8 cellular contexts compared by ENCODE assay signal in the genomic region with DNA sequence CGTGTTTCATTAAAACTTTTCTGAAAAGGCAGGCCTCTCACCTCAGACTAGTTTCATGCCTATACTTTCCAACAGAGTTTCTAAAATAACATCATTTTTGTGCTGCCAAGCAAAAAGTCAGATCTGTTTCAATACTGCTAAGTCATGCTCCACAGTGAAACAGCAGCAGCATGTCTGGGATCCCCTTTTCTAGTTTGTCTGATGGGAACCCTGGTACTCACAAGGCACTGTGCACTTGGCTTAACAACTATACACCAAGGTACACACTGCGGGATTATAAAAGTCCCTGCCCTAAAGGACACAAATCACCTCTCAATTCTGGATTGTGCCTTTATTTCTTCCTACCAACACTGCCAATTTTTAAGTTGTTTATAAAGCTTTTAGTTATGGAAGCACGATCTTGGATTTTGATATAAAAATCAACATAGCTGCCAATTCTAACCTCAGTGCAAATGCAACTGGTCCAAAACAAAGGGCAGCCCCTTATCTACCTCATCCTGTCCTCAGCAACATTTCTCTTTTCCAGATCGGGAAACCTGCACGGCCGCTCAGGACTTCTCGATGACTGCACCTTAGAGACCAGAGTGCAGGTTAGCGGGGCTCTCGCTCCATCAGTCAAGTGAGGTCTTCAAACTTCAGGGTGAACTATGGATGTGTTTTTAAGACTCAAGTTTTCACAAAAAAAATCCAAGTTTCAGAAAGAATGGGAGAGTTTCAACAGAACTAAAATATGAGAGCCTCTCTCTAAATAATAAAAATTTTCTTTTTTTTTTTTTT. TPM values are rescaled to one million over a fixed set of nuclear protein-coding genes. Genes with fewer than 3 reads are reported as not detected.
DNase-seq lines count a peak whose midpoint lies in the region; ATAC-seq, FAIRE-seq and TF ChIP-seq lines count a peak whose summit lies in the region.

No MANE protein-coding gene starts in this region.

- TF ChIP-seq POLR2A in HepG2 (IDR thresholded peaks at IDR 0.05; ENCODE audit: insufficient read depth in 1 of 2, low read depth in 2 of 2, low read length in 2 of 2) (no peak), uterus (IDR thresholded peaks at IDR 0.05) (no peak)

- no peak for ATAC-seq in Right ventricle myocardium superior (ENCODE audit: poor library complexity)
- no peak for ATAC-seq in HepG2

- no peak for TF ChIP-seq RAD21 in HepG2 (CRISPR knock-in tag; IDR thresholded peaks at IDR 0.05)

- DNase-seq in left ventricle myocardium inferior = no peak
- no peak for DNase-seq in Right ventricle myocardium superior
- no peak for DNase-seq in activated CD4-positive, alpha-beta memory T cell treated with anti-CD3 and anti-CD28 coated beads, Interleukin-2, amount 10 ng/mL, durations not matched to agents 7 days and 5 days
- DNase-seq in HepG2 (ENCODE audit: low spot score) = no peak
- no peak for DNase-seq in uterus
- no peak for DNase-seq in NCI-H1436 (lab: John Stamatoyannopoulos, UW)
- DNase-seq in NCI-H146 treated with DMSO at 0.1 percent for 48 hours (lab: John Stamatoyannopoulos, UW; ENCODE audit: unreplicated experiment) = no peak
- no peak for DNase-seq in hippocampal formation (lab: John Stamatoyannopoulos, UW)

- H3K9me3 ChIP-seq in left ventricle myocardium inferior (replicated peaks) (no peaks in the 10 kb centered on the region), HepG2 (ENCODE audit: low read length) (no peaks in the 10 kb centered on the region), uterus (no peaks in the 10 kb centered on the region)

- H3K27me3 ChIP-seq in left ventricle myocardium inferior (ENCODE audit: low read depth) (no peaks in the 10 kb centered on the region), HepG2 (ENCODE audit: control insufficient read depth in 1 of 2, insufficient read depth in 2 of 2, low read length in 2 of 2) (no peaks in the 10 kb centered on the region; a peak in 1 of 5 replicates), uterus (no peaks in the 10 kb centered on the region)

- TF ChIP-seq EP300 in HepG2 (IDR thresholded peaks at IDR 0.05; ENCODE audit: low read depth in 2 of 2, low read length in 2 of 2) = no peak
- no peak for TF ChIP-seq EP300 in HepG2 (CRISPR knock-in tag; IDR thresholded peaks at IDR 0.05; ENCODE audit: borderline replicate concordance)

- peaks cover 22% of the 10 kb centered on the region for H3K36me3 ChIP-seq in left ventricle myocardium inferior
- H3K36me3 ChIP-seq in HepG2 (replicated peaks in 1 of 2; ENCODE audit: control insufficient read depth in 1 of 2, insufficient read depth in 2 of 2, low read length in 2 of 2) = peaks cover 12 to 23% of the 10 kb centered on the region in 2 experiments
- no peaks in the 10 kb centered on the region for H3K36me3 ChIP-seq in uterus

- BruUV-seq in HepG2 (replicated peaks; lab: Mats Ljungman, UMichigan) = no TSS peak

- H4K20me1 ChIP-seq in HepG2 (ENCODE audit: insufficient read depth, low read length) = peaks cover 24% of the 10 kb centered on the region

- intact Hi-C loops in left ventricle myocardium inferior (cut with micrococcal nuclease) = no loop called here
- intact Hi-C loops in Right ventricle myocardium superior (cut with DNase I) = no loop called here
- intact Hi-C loops in HepG2 (cut with micrococcal nuclease; ENCODE audit: unreplicated experiment) = no loop called here
- intact Hi-C loops in uterus (cut with DNase I; ENCODE audit: low total_unique reads) = no loop called here

- CTCF ChIA-PET in activated CD4-positive, alpha-beta memory T cell treated with anti-CD3 and anti-CD28 coated beads, Interleukin-2, amount 10 ng/mL, durations not matched to agents 7 days and 5 days (lab: Charles Lee) = interaction anchor here (0.5 kb wide), 1 partner anchor 232 kb away, joined by 3 read pairs; no protein-coding TSS in a partner anchor
- CTCF ChIA-PET in HepG2 (lab: Yijun Ruan, JAX; ENCODE audit: low intra/inter-chr PET ratio, low total read pairs) = no interaction called here

- H3K4me3 Mint-ChIP-seq in activated CD4-positive, alpha-beta memory T cell treated with anti-CD3 and anti-CD28 coated beads, Interleukin-2, amount 10 ng/mL, durations not matched to agents 7 days and 5 days = peak overlapping the region; percentile 40

- FAIRE-seq in HepG2 (lab: Jason Lieb, UNC) = no peak

- H3K27ac ChIP-seq in left ventricle myocardium inferior (replicated peaks) (peak overlapping the region; percentile 100), HepG2 (ENCODE audit: extremely low read length, insufficient read depth, low read length) (peak overlapping the region; percentile 8), uterus (peak overlapping the region; percentile 98 to 100)

- H3K27ac Mint-ChIP-seq in activated CD4-positive, alpha-beta memory T cell treated with anti-CD3 and anti-CD28 coated beads, Interleukin-2, amount 10 ng/mL, durations not matched to agents 7 days and 5 days = peak overlapping the region; percentile 30

- peaks cover 31% of the 10 kb centered on the region for H3K4me1 Mint-ChIP-seq in activated CD4-positive, alpha-beta memory T cell treated with anti-CD3 and anti-CD28 coated beads, Interleukin-2, amount 10 ng/mL, durations not matched to agents 7 days and 5 days

- in situ Hi-C loops in HepG2 (cut with HindIII; ENCODE audit: extremely low pct_ligation_motif_present, low pct_unique_long_range_greater_than_20kb) = no loop called here

- peak overlapping the region; percentile 86 for H3K4me2 ChIP-seq in HepG2 (ENCODE audit: low read depth, low read length)

- TF ChIP-seq CTCF in left ventricle myocardium inferior (IDR thresholded peaks at IDR 0.05; ENCODE audit: borderline replicate concordance) = no peak
- TF ChIP-seq CTCF in HepG2 (CRISPR knock-in tag; IDR thresholded peaks at IDR 0.05) = no peak
- no peak for TF ChIP-seq CTCF in uterus (IDR thresholded peaks at IDR 0.05)

- no peaks in the 10 kb centered on the region for H3K9me3 Mint-ChIP-seq in activated CD4-positive, alpha-beta memory T cell treated with anti-CD3 and anti-CD28 coated beads, Interleukin-2, amount 10 ng/mL, durations not matched to agents 7 days and 5 days

- peaks cover 27% of the 10 kb centered on the region for H3K36me3 Mint-ChIP-seq in activated CD4-positive, alpha-beta memory T cell treated with anti-CD3 and anti-CD28 coated beads, Interleukin-2, amount 10 ng/mL, durations not matched to agents 7 days and 5 days (ENCODE audit: low read depth)

- no peaks in the 10 kb centered on the region for H3K27me3 Mint-ChIP-seq in activated CD4-positive, alpha-beta memory T cell treated with anti-CD3 and anti-CD28 coated beads, Interleukin-2, amount 10 ng/mL, durations not matched to agents 7 days and 5 days

- 40% methylated on average over 9 of the region's 9 CpGs for WGBS in HepG2 (ENCODE audit: low lambda C conversion rate)

- POLR2A ChIA-PET in activated CD4-positive, alpha-beta memory T cell treated with anti-CD3 and anti-CD28 coated beads, Interleukin-2, amount 10 ng/mL, durations not matched to agents 7 days and 5 days (lab: Charles Lee) = interaction anchor here (1.0 to 6.7 kb wide), 3 partner anchors 13 to 58 kb away, joined by 3 to 69 read pairs (median 4); no protein-coding TSS in a partner anchor
- POLR2A ChIA-PET in HepG2 (lab: Yijun Ruan, JAX) = interaction anchor here (0.7 to 5.0 kb wide), 6 partner anchors 11 to 238 kb away, joined by 3 to 87 read pairs (median 12); a partner anchor contains a TSS

- H3K4me1 ChIP-seq in left ventricle myocardium inferior = peaks cover 46% of the 10 kb centered on the region
- peaks cover 55% of the 10 kb centered on the region for H3K4me1 ChIP-seq in HepG2 (ENCODE audit: insufficient read depth, low read length)
- peaks cover 0 to 11% of the 10 kb centered on the region in 2 donors for H3K4me1 ChIP-seq in uterus

- no peak overlapping the region for H2AFZ ChIP-seq in HepG2 (ENCODE audit: low read length)

- H3K79me2 ChIP-seq in HepG2 (ENCODE audit: insufficient read depth, low read length) = peaks cover 25% of the 10 kb centered on the region

- no peak overlapping the region for H3K9ac ChIP-seq in HepG2 (ENCODE audit: insufficient read depth, low read depth, low read length)

- H3K4me3 ChIP-seq in left ventricle myocardium inferior (peak overlapping the region; percentile 98), HepG2 (replicated peaks in 1 of 3; ENCODE audit: insufficient read depth in 1 of 3, low read depth in 2 of 3, low read length in 3 of 3) (peak overlapping the region in 2 of 3 experiments; percentile 79 to 97; a peak in 4 of 6 replicates), uterus (no peak overlapping the region)

RNA-seq across cellular contexts. Expression of a gene that starts 1.7 kb away (rescaled TPM):
- 260 TPM for total RNA-seq in left ventricle myocardium inferior
- total RNA-seq in Right ventricle myocardium superior = 234 TPM
- total RNA-seq in activated CD4-positive, alpha-beta memory T cell treated with anti-CD3 and anti-CD28 coated beads, Interleukin-2, amount 10 ng/mL, durations not matched to agents 7 days and 5 days = 100 to 1,000 TPM; 188 to 197 TPM
- total RNA-seq in HepG2 (2016; rRNA removed; fragmentation: Illumina TruSeq; extraction: Trizol) = 281 and 333 TPM in 2 replicates
- 57.6 and 59.2 TPM in 2 replicates for total RNA-seq in HepG2 (2016; cell fraction: cytosol; rRNA removed; fragmentation: Illumina TruSeq; extraction: Trizol; ENCODE audit: low read depth)
- 289 and 316 TPM in 2 replicates for total RNA-seq in HepG2 (2016; cell fraction: insoluble cytoplasmic fraction; rRNA removed; fragmentation: Illumina TruSeq; extraction: Trizol)
- 131 and 147 TPM in 2 replicates for total RNA-seq in HepG2 (2016; cell fraction: membrane; rRNA removed; fragmentation: Illumina TruSeq; extraction: Trizol)
- total RNA-seq in HepG2 (2016; cell fraction: nucleus; rRNA removed; fragmentation: Illumina TruSeq; extraction: Trizol) = 180 TPM in 2 replicates
- polyA plus RNA-seq in HepG2 (2011; rRNA removed) = 147 and 189 TPM in 2 replicates
- polyA plus RNA-seq in HepG2 (2011; cell fraction: cytosol; rRNA removed) = 98.3 and 109 TPM in 2 replicates
- polyA plus RNA-seq in HepG2 (2011; cell fraction: nucleus; rRNA removed) = 192 and 267 TPM in 2 replicates
- polyA plus RNA-seq in HepG2 (2012) = 226 and 227 TPM in 2 replicates
- 34.1 and 47.0 TPM in 2 replicates for polyA plus RNA-seq in HepG2 (2016; cell fraction: cytosol; fragmentation: Illumina TruSeq; extraction: Trizol; ENCODE audit: low read depth)
- polyA plus RNA-seq in HepG2 (2016; cell fraction: insoluble cytoplasmic fraction; fragmentation: Illumina TruSeq; extraction: Trizol; ENCODE audit: low read depth) = 286 and 291 TPM in 2 replicates
- polyA plus RNA-seq in HepG2 (2016; cell fraction: membrane; fragmentation: Illumina TruSeq; extraction: Trizol; ENCODE audit: low read depth) = 74.1 and 96.9 TPM in 2 replicates
- 188 and 207 TPM in 2 replicates for polyA plus RNA-seq in HepG2 (2016; cell fraction: nucleus; fragmentation: Illumina TruSeq; extraction: Trizol; ENCODE audit: insufficient read depth, low read depth)
- polyA minus RNA-seq in HepG2 (2011; rRNA and poly(A)+ RNA removed; ENCODE audit: low replicate concordance) = 81.5 and 123 TPM in 2 replicates
- polyA minus RNA-seq in HepG2 (2011; cell fraction: cytosol; rRNA and poly(A)+ RNA removed) = 55.8 and 65.8 TPM in 2 replicates
- polyA minus RNA-seq in HepG2 (2011; cell fraction: nucleus; rRNA and poly(A)+ RNA removed) = 331 and 439 TPM in 2 replicates
- total RNA-seq in uterus = 100 to 1,000 TPM in 2 of 4 donors, 10 to 100 TPM in 2; 66.5 to 159 (median 113) TPM

RNA-seq across cellular contexts. Expression of a gene that starts 52.9 kb away (rescaled TPM):
- total RNA-seq in left ventricle myocardium inferior (103 TPM), Right ventricle myocardium superior (137 TPM), HepG2 (2016; rRNA removed; fragmentation: Illumina TruSeq; extraction: Trizol) (41.4 and 56.6 TPM in 2 replicates), uterus (100 to 1,000 TPM in 2 of 4 donors, 10 to 100 TPM in 2; 50.7 to 111 (median 89.1) TPM)
- total RNA-seq in activated CD4-positive, alpha-beta memory T cell treated with anti-CD3 and anti-CD28 coated beads, Interleukin-2, amount 10 ng/mL, durations not matched to agents 7 days and 5 days = 10 to 100 TPM; 76.0 to 84.2 TPM
- 25.7 and 31.4 TPM in 2 replicates for total RNA-seq in HepG2 (2016; cell fraction: cytosol; rRNA removed; fragmentation: Illumina TruSeq; extraction: Trizol; ENCODE audit: low read depth)
- total RNA-seq in HepG2 (2016; cell fraction: insoluble cytoplasmic fraction; rRNA removed; fragmentation: Illumina TruSeq; extraction: Trizol) = 41.7 and 52.5 TPM in 2 replicates
- 39.1 and 48.5 TPM in 2 replicates for total RNA-seq in HepG2 (2016; cell fraction: membrane; rRNA removed; fragmentation: Illumina TruSeq; extraction: Trizol)
- 69.9 and 73.0 TPM in 2 replicates for total RNA-seq in HepG2 (2016; cell fraction: nucleus; rRNA removed; fragmentation: Illumina TruSeq; extraction: Trizol)
- 45.0 and 47.7 TPM in 2 replicates for polyA plus RNA-seq in HepG2 (2011; rRNA removed)
- 20.4 and 22.0 TPM in 2 replicates for polyA plus RNA-seq in HepG2 (2011; cell fraction: cytosol; rRNA removed)
- 65.4 and 76.5 TPM in 2 replicates for polyA plus RNA-seq in HepG2 (2011; cell fraction: nucleus; rRNA removed)
- polyA plus RNA-seq in HepG2 (2012) = 28.5 and 28.9 TPM in 2 replicates
- 16.6 and 18.4 TPM in 2 replicates for polyA plus RNA-seq in HepG2 (2016; cell fraction: cytosol; fragmentation: Illumina TruSeq; extraction: Trizol; ENCODE audit: low read depth)
- polyA plus RNA-seq in HepG2 (2016; cell fraction: insoluble cytoplasmic fraction; fragmentation: Illumina TruSeq; extraction: Trizol; ENCODE audit: low read depth) = 45.7 and 50.4 TPM in 2 replicates
- 24.0 and 32.3 TPM in 2 replicates for polyA plus RNA-seq in HepG2 (2016; cell fraction: membrane; fragmentation: Illumina TruSeq; extraction: Trizol; ENCODE audit: low read depth)
- 133 and 146 TPM in 2 replicates for polyA plus RNA-seq in HepG2 (2016; cell fraction: nucleus; fragmentation: Illumina TruSeq; extraction: Trizol; ENCODE audit: insufficient read depth, low read depth)
- 31.1 and 72.6 TPM in 2 replicates for polyA minus RNA-seq in HepG2 (2011; rRNA and poly(A)+ RNA removed; ENCODE audit: low replicate concordance)
- 21.5 and 30.2 TPM in 2 replicates for polyA minus RNA-seq in HepG2 (2011; cell fraction: cytosol; rRNA and poly(A)+ RNA removed)
- 80.9 and 98.8 TPM in 2 replicates for polyA minus RNA-seq in HepG2 (2011; cell fraction: nucleus; rRNA and poly(A)+ RNA removed)

Comparison
In these comparisons a context has a peak if more than half of its experiments do, and no peak if none do; other contexts are left out.
1. H3K27ac ChIP-seq: peak in every context shown above with its lines; median percentile 100 in left ventricle myocardium inferior; 99 in uterus; 8 in HepG2.
2. H3K4me3 ChIP-seq: peak in left ventricle myocardium inferior (single experiment) and HepG2 (2 of 3); none in uterus (0 of 2).